1 cellular context compared by ENCODE assay signal in the genomic region with DNA sequence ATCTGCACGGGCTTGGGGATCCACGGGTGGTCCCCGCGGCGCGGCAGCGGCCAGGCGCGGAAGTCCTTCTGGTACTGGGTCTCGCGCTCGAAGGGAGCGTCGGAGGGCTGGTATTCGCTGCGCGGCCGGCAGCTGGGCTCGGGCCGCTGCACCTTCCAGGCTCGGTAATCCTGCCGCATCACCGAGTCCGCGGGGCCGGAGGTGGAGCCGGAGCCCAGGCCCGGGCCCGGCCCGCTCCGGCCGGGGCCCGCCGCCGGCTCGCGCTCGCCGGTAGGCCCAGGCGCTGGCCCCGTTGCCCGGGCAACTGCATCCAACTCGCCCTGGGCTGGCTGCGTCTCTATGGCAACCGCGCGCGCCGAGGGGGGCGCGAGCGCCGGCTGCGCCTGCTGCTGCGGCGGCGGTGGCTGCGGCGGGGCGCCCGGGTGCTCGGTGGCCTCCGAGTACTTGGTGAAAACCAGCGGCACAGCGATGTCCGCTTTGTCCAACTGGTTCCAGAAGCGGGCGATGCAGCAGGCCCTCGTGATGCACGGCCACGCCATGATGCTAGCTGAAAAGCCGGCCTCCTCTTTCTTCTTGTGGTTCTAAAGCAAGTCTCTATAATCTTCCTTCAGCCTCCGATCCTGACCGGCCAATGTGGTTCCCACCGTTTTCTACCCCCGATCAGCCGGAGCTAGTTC.
TF ChIP-seq lines count a peak whose summit lies in the region.

No MANE protein-coding gene starts in this region.

TF ChIP-seq in H1, 55 proteins besides CTCF, POLR2A, EP300 and RAD21:
- peak; percentile 58 for TF ChIP-seq EZH2 (IDR thresholded peaks at IDR 0.05; ENCODE audit: low read depth, low read length, severe bottlenecking)
- TF ChIP-seq MAX (IDR thresholded peaks at IDR 0.05), result 0 out of 2 replicates have a peak, but pooled peaks have one; percentile 4
- TF ChIP-seq KDM4A (IDR thresholded peaks at IDR 0.05; ENCODE audit: low read depth, low read length, severe bottlenecking), result peak; percentile 20
- TF ChIP-seq CHD2 (IDR thresholded peaks at IDR 0.05; ENCODE audit: low read length), result no peak
- TF ChIP-seq RBBP5 (IDR thresholded peaks at IDR 0.05; ENCODE audit: borderline replicate concordance, low read depth, low read length), result peak; percentile 24; the same call in 1 of the 2 replicates
- peak; percentile 11; the same call in 1 of the 2 replicates for TF ChIP-seq SUZ12 (IDR thresholded peaks at IDR 0.05; ENCODE audit: low read length)
